8 cellular contexts compared by ENCODE assay signal in the genomic region with DNA sequence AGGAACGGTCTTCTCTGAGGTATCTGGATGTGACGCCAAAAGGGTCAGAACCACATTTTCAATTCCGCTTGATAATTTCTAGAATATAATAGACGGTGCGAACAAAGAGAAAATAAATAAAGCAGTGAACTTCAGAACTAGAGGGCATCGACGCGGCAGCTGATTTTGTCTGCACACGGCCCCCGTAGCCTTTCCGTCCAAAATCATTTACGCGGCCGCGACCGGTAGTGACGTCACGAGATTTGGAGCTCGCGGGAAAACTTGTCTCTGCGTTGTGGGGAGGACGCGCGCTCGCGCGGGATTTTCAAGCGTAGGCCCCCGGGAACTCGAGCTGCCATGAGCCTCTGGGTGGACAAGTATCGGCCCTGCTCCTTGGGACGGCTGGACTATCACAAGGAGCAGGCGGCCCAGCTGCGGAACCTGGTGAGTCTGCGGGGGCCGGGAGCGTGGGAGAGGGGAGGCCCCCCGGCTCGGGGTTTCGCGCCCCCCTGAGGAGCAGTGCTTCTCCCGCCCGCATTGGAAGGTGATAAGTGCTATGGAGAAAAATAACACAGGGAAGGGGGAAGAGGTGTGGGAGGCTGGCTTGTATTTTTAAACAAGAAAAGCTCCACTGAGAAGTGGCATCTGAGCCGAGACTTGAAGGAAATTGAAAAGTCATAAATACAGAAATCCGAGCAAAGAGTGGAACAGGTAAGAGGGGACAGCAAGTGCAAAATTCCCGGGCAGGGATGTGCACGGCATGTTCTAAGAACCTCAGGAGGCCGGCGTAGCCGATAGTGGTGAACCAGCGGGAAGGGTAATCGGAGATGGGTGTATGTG. TPM values are rescaled to one million over a fixed set of nuclear protein-coding genes. Genes with fewer than 3 reads are reported as not detected.
DNase-seq lines count a peak whose midpoint lies in the region; ATAC-seq and TF ChIP-seq lines count a peak whose summit lies in the region.

A gene with protein sequence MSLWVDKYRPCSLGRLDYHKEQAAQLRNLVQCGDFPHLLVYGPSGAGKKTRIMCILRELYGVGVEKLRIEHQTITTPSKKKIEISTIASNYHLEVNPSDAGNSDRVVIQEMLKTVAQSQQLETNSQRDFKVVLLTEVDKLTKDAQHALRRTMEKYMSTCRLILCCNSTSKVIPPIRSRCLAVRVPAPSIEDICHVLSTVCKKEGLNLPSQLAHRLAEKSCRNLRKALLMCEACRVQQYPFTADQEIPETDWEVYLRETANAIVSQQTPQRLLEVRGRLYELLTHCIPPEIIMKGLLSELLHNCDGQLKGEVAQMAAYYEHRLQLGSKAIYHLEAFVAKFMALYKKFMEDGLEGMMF (plus strand): TSS at position 307 of the 819 bp plus-strand sequence. CDS start 30 bp downstream, at position 337.

- H4K20me1 ChIP-seq in smooth muscle cell (ENCODE audit: low read depth) = no peaks in the 10 kb centered on the region

- 1% methylated on average over 52 of the region's 52 CpGs for WGBS in smooth muscle cell (ENCODE audit: low lambda C conversion rate)

- H3K27me3 ChIP-seq in smooth muscle cell (ENCODE audit: low read depth) = peaks cover 10% of the 10 kb centered on the region

- TF ChIP-seq CTCF in WI38 (IDR thresholded peaks at IDR 0.05; ENCODE audit: low read depth, low read length) (no peak), cardiac fibroblast (IDR thresholded peaks at IDR 0.05; ENCODE audit: low read depth, low read length) (no peak), smooth muscle cell (IDR thresholded peaks at IDR 0.05; ENCODE audit: borderline replicate concordance, insufficient read depth, poor library complexity, severe bottlenecking) (no peak)

- in situ Hi-C loops in ACHN (cut with HindIII; ENCODE audit: low pct_ligation_motif_present, low pct_unique_long_range_greater_than_20kb, low sequenced_read_pairs) = no loop called here

- H3K4me3 ChIP-seq in WI38 (ENCODE audit: low read depth, low read length) (peak within 1 kb of the TSS; percentile 94), cardiac fibroblast (replicated peaks in 1 of 2; ENCODE audit: low read depth in 2 of 2, low read length in 2 of 2) (peak within 1 kb of the TSS; percentile 78 to 90), smooth muscle cell (peak within 1 kb of the TSS; percentile 84)

- DNase-seq in ACHN (peak; percentile 94), NCI-H2227 treated with DMSO at 0.1 percent for 48 hours (lab: John Stamatoyannopoulos, UW) (peak; percentile 84), cardiac fibroblast (ENCODE audit: low read depth in 2 of 2) (peak; percentile 96 to 97), iPS-NIHi11 (ENCODE audit: low spot score) (peak; percentile 92), smooth muscle cell (lab: John Stamatoyannopoulos, UW; ENCODE audit: unreplicated experiment) (peak; percentile 63)

- H3K9ac ChIP-seq in smooth muscle cell (ENCODE audit: low read depth) = peak within 1 kb of the TSS; percentile 88

- H2AFZ ChIP-seq in smooth muscle cell (ENCODE audit: low read depth) = peak within 1 kb of the TSS; percentile 100

- H3K27ac ChIP-seq in smooth muscle cell (ENCODE audit: low read depth) = peak within 1 kb of the TSS; percentile 77

- H3K4me2 ChIP-seq in smooth muscle cell = peak within 1 kb of the TSS; percentile 97

- H3K4me1 ChIP-seq in smooth muscle cell (ENCODE audit: low read depth) = peaks cover 15% of the 10 kb centered on the region

- no peaks in the 10 kb centered on the region for H3K9me3 ChIP-seq in smooth muscle cell (replicated peaks; ENCODE audit: low read depth)

- H3F3A ChIP-seq in smooth muscle cell (ENCODE audit: low read depth) = no peaks in the 10 kb centered on the region

- no peaks in the 10 kb centered on the region for H3K36me3 ChIP-seq in smooth muscle cell (ENCODE audit: low read depth)

- peak; percentile 77 for ATAC-seq in GM18873 (IDR thresholded peaks at IDR 0.05; ENCODE audit: low FRiP score, unreplicated experiment)
- ATAC-seq in HG03139 (IDR thresholded peaks at IDR 0.05; ENCODE audit: unreplicated experiment) = peak; percentile 93

- peaks cover 5% of the 10 kb centered on the region for H3K79me2 ChIP-seq in smooth muscle cell (ENCODE audit: low read depth)

RNA-seq across cellular contexts. Expression of the gene that starts here (rescaled TPM):
- total RNA-seq in smooth muscle cell = 10.2 and 11.6 TPM in 2 replicates
- polyA plus RNA-seq in smooth muscle cell = 5.3 and 7.3 TPM in 2 replicates

Comparison
In these comparisons a context has a peak if more than half of its experiments do, and no peak if none do; other contexts are left out.
1. Peak in every context shown above with its lines: DNase-seq, ATAC-seq, H3K4me3 ChIP-seq and H3K27ac ChIP-seq.